1 cellular context compared by ENCODE assay signal in genomic region chr12:87728936-87729593, GRCh38.
TF ChIP-seq lines count a peak whose summit lies in the region.

No MANE protein-coding gene starts in this region.

TF ChIP-seq in GM23338, 12 proteins besides CTCF, POLR2A, EP300 and RAD21 (continued from another document):
- TF ChIP-seq REST (IDR thresholded peaks at IDR 0.05; ENCODE audit: unreplicated experiment): no peak
- no peak for TF ChIP-seq JUNB (IDR thresholded peaks at IDR 0.05; ENCODE audit: unreplicated experiment)
- no peak for TF ChIP-seq ZNF462 (CRISPR knock-in tag; IDR thresholded peaks at IDR 0.05)
- no peak for TF ChIP-seq NANOG (IDR thresholded peaks at IDR 0.05; ENCODE audit: borderline replicate concordance)
